Comparison of ENCODE assay signal across 1 cellular context in genomic region chr11:1772270-1773130, GRCh38.
TF ChIP-seq lines count a peak whose summit lies in the region.

No MANE protein-coding gene starts in this region.

TF ChIP-seq in K562, 482 proteins besides CTCF, POLR2A, EP300 and RAD21 (continued from another document and continues in another):
- TF ChIP-seq STAT6 (CRISPR knock-in tag; IDR thresholded peaks at IDR 0.05) (no peak), ZNF76 (CRISPR knock-in tag; IDR thresholded peaks at IDR 0.05; ENCODE audit: borderline replicate concordance) (no peak), MTA3 (IDR thresholded peaks at IDR 0.05; ENCODE audit: borderline replicate concordance) (peak; percentile 64; the same call in 1 of the 2 replicates), NCOA2 (IDR thresholded peaks at IDR 0.05; ENCODE audit: partially characterized antibody in 2 of 2) (no peak), NBN (IDR thresholded peaks at IDR 0.05; ENCODE audit: low read depth) (peak; percentile 87), PREB (CRISPR knock-in tag; IDR thresholded peaks at IDR 0.05) (no peak), RBM34 (IDR thresholded peaks at IDR 0.05; ENCODE audit: borderline replicate concordance, insufficient read depth, low read length) (no peak), SPI1 (IDR thresholded peaks at IDR 0.05; ENCODE audit: borderline replicate concordance, low read depth, low read length) (peak; percentile 72), ZBTB12 (CRISPR knock-in tag; IDR thresholded peaks at IDR 0.05) (no peak), ZZZ3 (IDR thresholded peaks at IDR 0.05) (no peak; the same call in 1 of the 2 replicates), EZH2 (IDR thresholded peaks at IDR 0.05; ENCODE audit: borderline replicate concordance, low read depth, low read length) (no peak), SIN3A (IDR thresholded peaks at IDR 0.05; ENCODE audit: borderline replicate concordance in 2 of 2, control insufficient read depth in 1 of 2, low read depth in 2 of 2, low read length in 2 of 2) (no peak), ZNF507 (tag; conservative IDR thresholded peaks at IDR 0.05) (no peak), NFIX (CRISPR knock-in tag; IDR thresholded peaks at IDR 0.05; ENCODE audit: low read depth) (no peak), WHSC1 (IDR thresholded peaks at IDR 0.05; ENCODE audit: low read length) (no peak), TRIM25 (IDR thresholded peaks at IDR 0.05; ENCODE audit: borderline replicate concordance) (no peak; the same call in 1 of the 2 replicates), ZNF79 (CRISPR knock-in tag; IDR thresholded peaks at IDR 0.05; ENCODE audit: low read depth) (no peak), NR4A1 (CRISPR knock-in tag; IDR thresholded peaks at IDR 0.05) (no peak), NR4A1 (tag; IDR thresholded peaks at IDR 0.05) (no peak), ZNF12 (CRISPR knock-in tag; IDR thresholded peaks at IDR 0.05) (no peak), PBX2 (CRISPR knock-in tag; IDR thresholded peaks at IDR 0.05; ENCODE audit: low read depth) (no peak), PBX2 (tag; conservative IDR thresholded peaks at IDR 0.05; ENCODE audit: low read depth) (no peak), SMARCA5 (IDR thresholded peaks at IDR 0.05) (peak; percentile 45; the same call in 1 of the 2 replicates), GATAD2A (IDR thresholded peaks at IDR 0.05) (peak; percentile 85; the same call in 1 of the 2 replicates), SP1 (CRISPR knock-in tag; IDR thresholded peaks at IDR 0.05) (0 out of 2 replicates have a peak, but pooled peaks have one; percentile 45), GTF2B (IDR thresholded peaks at IDR 0.05; ENCODE audit: extremely low read depth, insufficient read length) (no peak), ZC3H11A (IDR thresholded peaks at IDR 0.05; ENCODE audit: low read depth, low read length) (no peak), SRSF1 (IDR thresholded peaks at IDR 0.05; ENCODE audit: low read depth, low read length) (no peak), TRIM24 (IDR thresholded peaks at IDR 0.05) (peak; percentile 44 to 70; a peak in 3 of 4 replicates), BRCA1 (IDR thresholded peaks at IDR 0.05) (no peak), BRCA1 (CRISPR knock-in tag; IDR thresholded peaks at IDR 0.05) (no peak), PRMT5 (CRISPR knock-in tag; IDR thresholded peaks at IDR 0.05) (no peak), MED1 (CRISPR knock-in tag; IDR thresholded peaks at IDR 0.05; ENCODE audit: borderline replicate concordance) (no peak), SMAD2 (IDR thresholded peaks at IDR 0.05; ENCODE audit: low read depth, low read length) (no peak), BCOR (IDR thresholded peaks at IDR 0.05) (peak; percentile 66), ZKSCAN8 (CRISPR knock-in tag; IDR thresholded peaks at IDR 0.05) (no peak), EHMT2 (IDR thresholded peaks at IDR 0.05) (no peak), NELFE (IDR thresholded peaks at IDR 0.05; ENCODE audit: insufficient read depth, insufficient read length) (no peak), ZNF134 (CRISPR knock-in tag; conservative IDR thresholded peaks at IDR 0.05) (no peak)
- TF ChIP-seq, protein P1, sequence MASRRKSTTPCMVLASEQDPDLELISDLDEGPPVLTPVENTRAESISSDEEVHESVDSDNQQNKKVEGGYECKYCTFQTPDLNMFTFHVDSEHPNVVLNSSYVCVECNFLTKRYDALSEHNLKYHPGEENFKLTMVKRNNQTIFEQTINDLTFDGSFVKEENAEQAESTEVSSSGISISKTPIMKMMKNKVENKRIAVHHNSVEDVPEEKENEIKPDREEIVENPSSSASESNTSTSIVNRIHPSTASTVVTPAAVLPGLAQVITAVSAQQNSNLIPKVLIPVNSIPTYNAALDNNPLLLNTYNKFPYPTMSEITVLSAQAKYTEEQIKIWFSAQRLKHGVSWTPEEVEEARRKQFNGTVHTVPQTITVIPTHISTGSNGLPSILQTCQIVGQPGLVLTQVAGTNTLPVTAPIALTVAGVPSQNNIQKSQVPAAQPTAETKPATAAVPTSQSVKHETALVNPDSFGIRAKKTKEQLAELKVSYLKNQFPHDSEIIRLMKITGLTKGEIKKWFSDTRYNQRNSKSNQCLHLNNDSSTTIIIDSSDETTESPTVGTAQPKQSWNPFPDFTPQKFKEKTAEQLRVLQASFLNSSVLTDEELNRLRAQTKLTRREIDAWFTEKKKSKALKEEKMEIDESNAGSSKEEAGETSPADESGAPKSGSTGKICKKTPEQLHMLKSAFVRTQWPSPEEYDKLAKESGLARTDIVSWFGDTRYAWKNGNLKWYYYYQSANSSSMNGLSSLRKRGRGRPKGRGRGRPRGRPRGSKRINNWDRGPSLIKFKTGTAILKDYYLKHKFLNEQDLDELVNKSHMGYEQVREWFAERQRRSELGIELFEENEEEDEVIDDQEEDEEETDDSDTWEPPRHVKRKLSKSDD (conservative IDR thresholded peaks at IDR 0.05; ENCODE audit: low read length) = no peak
- TF ChIP-seq, protein P2, sequence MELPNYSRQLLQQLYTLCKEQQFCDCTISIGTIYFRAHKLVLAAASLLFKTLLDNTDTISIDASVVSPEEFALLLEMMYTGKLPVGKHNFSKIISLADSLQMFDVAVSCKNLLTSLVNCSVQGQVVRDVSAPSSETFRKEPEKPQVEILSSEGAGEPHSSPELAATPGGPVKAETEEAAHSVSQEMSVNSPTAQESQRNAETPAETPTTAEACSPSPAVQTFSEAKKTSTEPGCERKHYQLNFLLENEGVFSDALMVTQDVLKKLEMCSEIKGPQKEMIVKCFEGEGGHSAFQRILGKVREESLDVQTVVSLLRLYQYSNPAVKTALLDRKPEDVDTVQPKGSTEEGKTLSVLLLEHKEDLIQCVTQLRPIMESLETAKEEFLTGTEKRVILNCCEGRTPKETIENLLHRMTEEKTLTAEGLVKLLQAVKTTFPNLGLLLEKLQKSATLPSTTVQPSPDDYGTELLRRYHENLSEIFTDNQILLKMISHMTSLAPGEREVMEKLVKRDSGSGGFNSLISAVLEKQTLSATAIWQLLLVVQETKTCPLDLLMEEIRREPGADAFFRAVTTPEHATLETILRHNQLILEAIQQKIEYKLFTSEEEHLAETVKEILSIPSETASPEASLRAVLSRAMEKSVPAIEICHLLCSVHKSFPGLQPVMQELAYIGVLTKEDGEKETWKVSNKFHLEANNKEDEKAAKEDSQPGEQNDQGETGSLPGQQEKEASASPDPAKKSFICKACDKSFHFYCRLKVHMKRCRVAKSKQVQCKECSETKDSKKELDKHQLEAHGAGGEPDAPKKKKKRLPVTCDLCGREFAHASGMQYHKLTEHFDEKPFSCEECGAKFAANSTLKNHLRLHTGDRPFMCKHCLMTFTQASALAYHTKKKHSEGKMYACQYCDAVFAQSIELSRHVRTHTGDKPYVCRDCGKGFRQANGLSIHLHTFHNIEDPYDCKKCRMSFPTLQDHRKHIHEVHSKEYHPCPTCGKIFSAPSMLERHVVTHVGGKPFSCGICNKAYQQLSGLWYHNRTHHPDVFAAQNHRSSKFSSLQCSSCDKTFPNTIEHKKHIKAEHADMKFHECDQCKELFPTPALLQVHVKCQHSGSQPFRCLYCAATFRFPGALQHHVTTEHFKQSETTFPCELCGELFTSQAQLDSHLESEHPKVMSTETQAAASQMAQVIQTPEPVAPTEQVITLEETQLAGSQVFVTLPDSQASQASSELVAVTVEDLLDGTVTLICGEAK (IDR thresholded peaks at IDR 0.05) = 0 out of 2 replicates have a peak, but pooled peaks have one; percentile 56
- TF ChIP-seq, protein P2 (CRISPR knock-in tag; IDR thresholded peaks at IDR 0.05) = no peak
